Comparison of ENCODE assay signal across 8 cellular contexts in genomic region chr13:27620377-27621115, GRCh38. TPM values are rescaled to one million over a fixed set of nuclear protein-coding genes. Genes with fewer than 3 reads are reported as not detected.
DNase-seq lines count a peak whose midpoint lies in the region; ATAC-seq and TF ChIP-seq lines count a peak whose summit lies in the region.

Gene LNX2, minus strand, starts transcription at chr13:27620529. Its CDS starts 38,826 bp downstream, at chr13:27581703.

- no peaks in the 10 kb centered on the region for H3K27me3 Mint-ChIP-seq in type B pancreatic cell

- TF ChIP-seq CTCF in GM12875 (IDR thresholded peaks at IDR 0.05; ENCODE audit: borderline replicate concordance, insufficient read depth, low read depth, low read length), result no peak
- peak in 1 of 12 donors; percentile 3 for TF ChIP-seq CTCF in heart left ventricle (IDR thresholded peaks at IDR 0.05)
- TF ChIP-seq CTCF in type B pancreatic cell (conservative IDR thresholded peaks at IDR 0.05), result no peak

- H3K36me3 ChIP-seq in heart left ventricle, result peaks cover 0 to 22% (median 5%) of the 10 kb centered on the region in 9 donors

- 0% methylated on average over 61 to 79 of the region's 79 CpGs for WGBS in adipose tissue, 3 donors
- WGBS in heart left ventricle, 4 donors, result 0 to 1% (median 0%) methylated on average over 39 to 79 of the region's 79 CpGs

- H3K4me1 ChIP-seq in heart left ventricle, result peaks cover 0 to 48% (median 33%) of the 10 kb centered on the region in 12 donors

- peak within 1 kb of the TSS; percentile 87 for H3K4me3 ChIP-seq in GM12875 (ENCODE audit: low read depth, low read length)
- peak within 1 kb of the TSS; percentile 66 to 98 (median 90) for H3K4me3 ChIP-seq in heart left ventricle

- peak; percentile 86 for DNase-seq in NCI-H1436 (lab: John Stamatoyannopoulos, UW)
- peak; percentile 97 for DNase-seq in SW480 (ENCODE audit: low spot score)
- DNase-seq in heart left ventricle, result peak; percentile 98 to 99 (median 99)
- DNase-seq in pons (ENCODE audit: low spot score), result peak; percentile 94
- DNase-seq in type B pancreatic cell (ENCODE audit: extremely low spot score, unreplicated experiment), result peak; percentile 98

- peak; percentile 87 for ATAC-seq in HG02763 (IDR thresholded peaks at IDR 0.05; ENCODE audit: unreplicated experiment)
- peak; percentile 98 to 100 (median 98) for ATAC-seq in heart left ventricle

- H3K27me3 ChIP-seq in heart left ventricle, result no peaks in the 10 kb centered on the region

- H3K27ac Mint-ChIP-seq in type B pancreatic cell, result peak within 1 kb of the TSS; percentile 98

- peaks cover 38% of the 10 kb centered on the region for H3K4me1 Mint-ChIP-seq in type B pancreatic cell (ENCODE audit: unreplicated experiment)

- TF ChIP-seq POLR2A in heart left ventricle (IDR thresholded peaks at IDR 0.05), result peak in 1 of 2 donors; percentile 96

- H3K27ac ChIP-seq in adipose tissue (ENCODE audit: low read depth, low read length) (peak within 1 kb of the TSS; percentile 25), heart left ventricle (peak within 1 kb of the TSS; percentile 72 to 98 (median 96))

- no peaks in the 10 kb centered on the region for H3K9me3 Mint-ChIP-seq in type B pancreatic cell

- intact Hi-C loops in heart left ventricle (cut with DNase I), result loop anchor here in 5 of 10 donors (2.0 to 10.0 kb wide), 8 partner anchors 38 to 196 kb away; partner anchors contain the start of genes MTIF3 (in 4 of the 5) and GTF3A (in 2 of the 5)

- H3K4me3 Mint-ChIP-seq in type B pancreatic cell, result peak within 1 kb of the TSS; percentile 99

- H3K9me3 ChIP-seq in heart left ventricle, result peaks cover 0 to 2% (median 0%) of the 10 kb centered on the region in 12 donors

- H3K36me3 Mint-ChIP-seq in type B pancreatic cell, result peaks cover 34% of the 10 kb centered on the region

RNA-seq across cellular contexts. Expression of gene LNX2, which starts in this region (rescaled TPM):
- polyA plus RNA-seq in adipose tissue (10 to 100 TPM in 1 of 3 donors, 1 to 10 TPM in 2; 2.4 to 12.2 (median 3.0) TPM), heart left ventricle (1 to 10 TPM; 3.6 to 9.3 TPM)
- total RNA-seq in heart left ventricle (10 to 100 TPM; 10.7 to 18.7 (median 14.9) TPM), type B pancreatic cell (ENCODE audit: low replicate concordance) (12.0 and 18.7 TPM in 2 replicates)

Comparison
In these comparisons a context has a peak if more than half of its experiments do, and no peak if none do; other contexts are left out.
1. Peak in every context shown above with its lines: DNase-seq, ATAC-seq, H3K4me3 ChIP-seq and H3K27ac ChIP-seq.